Comparison of ENCODE assay signal across 2 cellular contexts in the genomic region with DNA sequence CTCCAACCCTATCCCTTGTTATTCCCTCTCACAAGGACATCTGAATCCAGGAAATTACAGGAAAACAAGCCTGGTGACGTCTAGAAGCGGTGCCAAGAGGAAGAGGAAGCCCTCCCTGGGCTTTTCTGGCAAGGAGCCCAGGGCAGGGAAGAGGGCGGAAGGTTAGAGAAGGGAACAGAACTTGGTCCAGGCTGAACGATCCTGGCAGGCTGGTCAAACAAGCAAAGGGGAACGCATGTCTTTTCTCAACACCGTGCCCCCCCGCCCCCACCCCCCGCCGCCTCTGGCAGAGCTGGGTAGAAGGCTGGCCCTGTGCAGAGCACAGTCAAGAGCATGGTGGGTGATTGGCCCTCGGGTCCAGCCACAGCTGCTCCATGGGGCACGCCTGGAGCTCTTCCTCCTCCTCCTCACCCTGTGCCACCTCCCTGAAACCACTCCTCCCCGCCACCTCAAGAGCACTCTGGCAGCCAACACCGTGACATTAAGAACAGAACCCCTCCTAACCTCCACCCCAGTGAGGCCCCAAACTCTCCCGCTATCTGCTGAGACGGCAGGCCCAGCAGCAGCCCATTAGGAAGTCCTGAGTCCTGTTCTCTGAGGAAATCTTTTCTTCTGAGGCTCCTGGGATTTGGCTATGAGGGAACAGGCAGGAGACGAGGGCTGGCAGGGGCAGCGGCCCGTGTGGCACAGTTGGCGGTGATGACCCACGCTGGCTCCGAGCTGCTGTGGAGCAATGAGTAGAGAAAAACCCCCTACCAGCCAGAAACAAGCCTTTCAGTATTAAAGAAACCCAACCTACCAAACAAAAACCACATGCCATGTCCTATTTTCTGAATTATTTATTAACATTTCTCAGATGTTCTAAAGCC.
A peak's percentile ranks its signal among the peaks of the same experiment; 100 is the strongest.
TF ChIP-seq lines count a peak whose summit lies in the region.

No MANE protein-coding gene starts in this region.

TF ChIP-seq in liver, 16 proteins besides CTCF, POLR2A, EP300 and RAD21:
- TF ChIP-seq HNF4G (IDR thresholded peaks at IDR 0.05) (no peak), FOXA2 (IDR thresholded peaks at IDR 0.05) (no peak), SP1 (IDR thresholded peaks at IDR 0.05) (peak; percentile 77), NR2F2 (IDR thresholded peaks at IDR 0.05) (peak; percentile 96), TAF1 (conservative IDR thresholded peaks at IDR 0.05) (no peak), GABPA (IDR thresholded peaks at IDR 0.05 in 1 of 2, conservative IDR thresholded peaks at IDR 0.05 in 1 of 2) (peak in 1 of 2 donors; percentile 74), RXRA (IDR thresholded peaks at IDR 0.05) (peak; percentile 56 to 70), MAX (IDR thresholded peaks at IDR 0.05) (peak; percentile 95), EGR1 (IDR thresholded peaks at IDR 0.05; ENCODE audit: low read depth in 2 of 2) (peak; percentile 56 to 83), YY1 (IDR thresholded peaks at IDR 0.05) (peak; percentile 60), HNF4A (conservative IDR thresholded peaks at IDR 0.05) (peak; percentile 44 to 64)
TF ChIP-seq in liver: peak in this region for 8.

TF ChIP-seq in HepG2, 621 proteins besides CTCF, POLR2A, EP300 and RAD21:
- no peak for TF ChIP-seq ZNF547 (CRISPR knock-in tag; IDR thresholded peaks at IDR 0.05)
TF ChIP-seq in HepG2: peak in this region for 0.
